In the genomic region with DNA sequence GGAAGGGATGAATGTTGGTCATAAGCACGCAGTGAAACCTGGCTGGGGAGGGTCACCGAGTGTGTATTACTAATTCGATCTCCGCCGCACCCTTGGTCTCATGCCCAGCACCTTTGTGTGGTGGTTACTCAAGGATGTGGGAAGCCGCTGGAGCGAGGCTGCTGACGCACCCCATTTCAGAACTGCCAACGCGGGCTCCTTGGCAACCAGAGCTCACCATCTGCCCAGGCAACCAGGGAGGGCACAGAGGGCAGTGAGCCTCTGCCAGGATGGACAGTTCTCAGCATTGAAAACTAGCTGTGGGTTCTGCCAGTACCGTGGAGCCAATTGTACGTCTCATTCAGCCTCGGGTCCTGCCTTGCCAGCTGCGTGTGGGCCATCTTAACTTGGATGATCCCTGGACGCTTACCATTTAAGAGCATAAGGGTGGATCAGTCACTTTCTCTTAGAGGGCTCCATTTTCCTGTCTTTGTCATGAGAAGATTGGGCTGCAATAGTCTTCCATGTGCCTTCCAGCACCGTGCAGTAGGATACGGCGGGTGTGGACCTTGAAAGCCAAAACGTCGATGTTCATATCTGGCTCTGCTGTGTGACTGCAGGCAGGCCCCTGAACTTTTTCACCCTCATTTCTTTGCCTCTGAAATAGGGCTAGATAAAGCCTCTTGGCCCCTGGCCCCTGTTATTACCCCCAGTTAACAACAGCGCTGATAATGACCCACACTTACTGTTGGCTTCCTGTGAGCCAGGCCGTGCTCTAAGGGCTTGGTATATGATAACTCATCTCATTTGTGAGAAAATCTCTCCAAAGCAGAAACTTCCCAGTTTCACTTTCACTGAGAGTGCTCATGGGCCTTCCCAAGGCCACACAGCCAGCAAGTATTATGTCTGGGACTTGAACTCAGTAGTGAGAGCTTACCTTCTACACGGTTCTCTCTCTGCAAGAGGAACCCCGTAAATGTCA, we compare ENCODE assay signal across 9 cellular contexts.
DNase-seq lines count a peak whose midpoint lies in the region; ATAC-seq, FAIRE-seq and TF ChIP-seq lines count a peak whose summit lies in the region.
"Had no signal": no experiment of that assay in that cellular context is flagged by ENCODE, and none has a peak within 500 bp of the region (broad histone marks: within the 10 kb centered on the region; RNA-seq: fewer than 3 reads in every experiment).

No MANE protein-coding gene starts in this region.

- no peaks in the 10 kb centered on the region for H3K79me2 ChIP-seq in PC-3 (ENCODE audit: low read length)

- no peaks in the 10 kb centered on the region for H3K27me3 ChIP-seq in effector memory CD4-positive, alpha-beta T cell (replicated peaks; ENCODE audit: control insufficient read depth, insufficient read depth, low read length, poor library complexity, severe bottlenecking)
- H3K27me3 ChIP-seq in PC-3 (ENCODE audit: low read length) (no peaks in the 10 kb centered on the region), esophagus muscularis mucosa (no peaks in the 10 kb centered on the region)

- POLR2A ChIA-PET in PC-3 (lab: Charles Lee; ENCODE audit: unreplicated experiment): interaction anchor here (0.5 kb wide), 1 partner anchor 41 kb away, joined by 3 read pairs; no protein-coding TSS in a partner anchor

- H3F3A ChIP-seq in PC-3 (ENCODE audit: low read length, unreplicated experiment): no peaks in the 10 kb centered on the region

- TF ChIP-seq POLR2A in esophagus muscularis mucosa (IDR thresholded peaks at IDR 0.05; ENCODE audit: low read depth): no peak

- DNase-seq in OCI-M1 (lab: John Stamatoyannopoulos, UW): peak; percentile 70
- DNase-seq in kidney: peak; percentile 97
- no peak for DNase-seq in effector memory CD4-positive, alpha-beta T cell
- no peak for DNase-seq in PC-3
- DNase-seq in inferior parietal cortex (ENCODE audit: extremely low spot score): no peak
- DNase-seq in esophagus muscularis mucosa (ENCODE audit: extremely low spot score): no peak

- TF ChIP-seq EP300 in esophagus muscularis mucosa (IDR thresholded peaks at IDR 0.05): no peak

- no peak overlapping the region for H3K4me2 ChIP-seq in PC-3 (ENCODE audit: low read length)

- H4K20me1 ChIP-seq in PC-3 (ENCODE audit: low read length): no peaks in the 10 kb centered on the region

- FAIRE-seq in kidney (lab: Jason Lieb, UNC): no peak
- FAIRE-seq: endothelial cell of umbilical vein had no signal

- H3K36me3 ChIP-seq in kidney (ENCODE audit: control insufficient read depth in 1 of 2, insufficient read depth in 2 of 2, low read length in 2 of 2) (no peaks in the 10 kb centered on the region), PC-3 (ENCODE audit: low read depth, low read length) (no peaks in the 10 kb centered on the region), esophagus muscularis mucosa (no peaks in the 10 kb centered on the region)
- no peaks in the 10 kb centered on the region for H3K36me3 ChIP-seq in effector memory CD4-positive, alpha-beta T cell (ENCODE audit: control insufficient read depth, insufficient read depth, low read length)

- H3K27ac ChIP-seq in kidney (ENCODE audit: low read depth in 2 of 2, low read length in 2 of 2) (no peak overlapping the region), PC-3 (ENCODE audit: low read length) (no peak overlapping the region), esophagus muscularis mucosa (replicated peaks in 1 of 4) (no peak overlapping the region)
- H3K27ac ChIP-seq in effector memory CD4-positive, alpha-beta T cell (ENCODE audit: insufficient read depth, low read length, poor library complexity, severe bottlenecking): no peak overlapping the region

- BruUV-seq in PC-3 (replicated peaks; lab: Mats Ljungman, UMichigan): no TSS peak

- no peak overlapping the region for H3K4me3 ChIP-seq in kidney (ENCODE audit: low read length in 2 of 2)
- no peak overlapping the region for H3K4me3 ChIP-seq in effector memory CD4-positive, alpha-beta T cell (ENCODE audit: insufficient read depth, low read depth, low read length, poor library complexity, severe bottlenecking)
- H3K4me3 ChIP-seq in PC-3 (ENCODE audit: low read length): no peak overlapping the region
- H3K4me3 ChIP-seq in esophagus muscularis mucosa: no peak overlapping the region

- H3K4me1 ChIP-seq in kidney (ENCODE audit: control insufficient read depth in 1 of 2, insufficient read depth in 1 of 2, low read depth in 1 of 2, low read length in 2 of 2) (peaks cover 0 to 5% of the 10 kb centered on the region in 2 donors), PC-3 (ENCODE audit: insufficient read depth, low read length) (peaks cover 45% of the 10 kb centered on the region), esophagus muscularis mucosa (peaks cover 0 to 9% (median 4%) of the 10 kb centered on the region in 4 donors)
- H3K4me1 ChIP-seq in effector memory CD4-positive, alpha-beta T cell (ENCODE audit: control insufficient read depth, insufficient read depth, low read length, poor library complexity, severe bottlenecking): no peaks in the 10 kb centered on the region

- TF ChIP-seq CTCF in kidney (IDR thresholded peaks at IDR 0.05; ENCODE audit: borderline replicate concordance, extremely low read depth, insufficient read depth): no peak
- TF ChIP-seq CTCF in PC-3 (conservative IDR thresholded peaks at IDR 0.05; ENCODE audit: low read depth, low read length): no peak
- no peak for TF ChIP-seq CTCF in esophagus muscularis mucosa (IDR thresholded peaks at IDR 0.05)

- WGBS in esophagus muscularis mucosa: 95% methylated on average over 8 of the region's 24 CpGs

- intact Hi-C loops in kidney (cut with DNase I) (no loop called here), PC-3 (cut with micrococcal nuclease) (loop anchor here (5.0 kb wide), 1 partner anchor 49 kb away; no protein-coding TSS in a partner anchor), esophagus muscularis mucosa (cut with DNase I) (no loop called here)

- H3K9ac ChIP-seq in kidney (ENCODE audit: low read length in 2 of 2) (peak overlapping the region in 1 of 2 donors; percentile 6), PC-3 (ENCODE audit: low read length) (no peak overlapping the region)

- no peak overlapping the region for H2AFZ ChIP-seq in PC-3 (ENCODE audit: low read length)

- peak; percentile 50 for ATAC-seq in GM18867 (IDR thresholded peaks at IDR 0.05; ENCODE audit: unreplicated experiment)
- peak; percentile 70 for ATAC-seq in HG02938 (IDR thresholded peaks at IDR 0.05; ENCODE audit: unreplicated experiment)
- ATAC-seq in PC-3: no peak

- H3K9me3 ChIP-seq in kidney (ENCODE audit: control insufficient read depth in 1 of 2, low read length in 2 of 2) (no peaks in the 10 kb centered on the region), PC-3 (ENCODE audit: low read length) (no peaks in the 10 kb centered on the region), esophagus muscularis mucosa (no peaks in the 10 kb centered on the region)
- H3K9me3 ChIP-seq in effector memory CD4-positive, alpha-beta T cell (ENCODE audit: control insufficient read depth, low read length): no peaks in the 10 kb centered on the region

- H3K9me2 ChIP-seq in PC-3 (replicated peaks; ENCODE audit: low read length): no peaks in the 10 kb centered on the region

- CTCF ChIA-PET in PC-3 (lab: Charles Lee): interaction anchor here (0.6 kb wide), 1 partner anchor 41 kb away, joined by 3 read pairs; no protein-coding TSS in a partner anchor

Comparison
In these comparisons a context has a peak if more than half of its experiments do, and no peak if none do; other contexts are left out.
1. DNase-seq: peak in OCI-M1 (single experiment) and kidney (single experiment); none in effector memory CD4-positive, alpha-beta T cell (0 of 3), PC-3 (single experiment), inferior parietal cortex (single experiment) and esophagus muscularis mucosa (single experiment).